16 cellular contexts compared by ENCODE assay signal in genomic region chr20:43939762-43940121, GRCh38. TPM values are rescaled to one million over a fixed set of nuclear protein-coding genes. Genes with fewer than 3 reads are reported as not detected.
DNase-seq lines count a peak whose midpoint lies in the region; ATAC-seq and TF ChIP-seq lines count a peak whose summit lies in the region.
"Had no signal": no experiment of that assay in that cellular context is flagged by ENCODE, and none has a peak within 500 bp of the region (broad histone marks: within the 10 kb centered on the region; RNA-seq: fewer than 3 reads in every experiment).

No MANE protein-coding gene starts in this region.

- no peaks in the 10 kb centered on the region for H3K36me3 ChIP-seq in OCI-LY1 (ENCODE audit: insufficient read depth, low read length)
- H3K36me3 ChIP-seq in brain microvascular endothelial cell (replicated peaks): no peaks in the 10 kb centered on the region
- H3K36me3 ChIP-seq: upper lobe of left lung had no signal

- no peak overlapping the region; the same call in 1 of the 2 replicates for H3K9ac ChIP-seq in OCI-LY1 (ENCODE audit: low read length)

- no peak overlapping the region for H3K4me3 Mint-ChIP-seq in Calu3 (ENCODE audit: low read depth, unreplicated experiment)
- no peak overlapping the region for H3K4me3 Mint-ChIP-seq in effector memory CD8-positive, alpha-beta T cell
- H3K4me3 Mint-ChIP-seq: stimulated activated memory B cell treated with anti-CD40 and anti-IgM and Interleukin-4, amounts not matched to agents 10 μg/mL and 1 μg/mL and 100 μg/mL, for 72 hours had no signal

- H3K27me3 ChIP-seq in OCI-LY1 (ENCODE audit: insufficient read depth, low read length) (peaks cover 6% of the 10 kb centered on the region; the same call in 1 of the 2 replicates), brain microvascular endothelial cell (replicated peaks) (no peaks in the 10 kb centered on the region)
- H3K27me3 ChIP-seq: upper lobe of left lung had no signal

- H3K27ac Mint-ChIP-seq in Calu3 (ENCODE audit: unreplicated experiment): peak overlapping the region; percentile 27
- H3K27ac Mint-ChIP-seq in effector memory CD8-positive, alpha-beta T cell: no peak overlapping the region
- H3K27ac Mint-ChIP-seq: activated naive CD4-positive, alpha-beta T cell treated with anti-CD3 and anti-CD28 coated beads, Interleukin-2, amount 50 U/mL, for 72 hours; stimulated activated memory B cell treated with anti-CD40 and anti-IgM and Interleukin-4, amounts not matched to agents 10 μg/mL and 1 μg/mL and 100 μg/mL, for 72 hours had no signal

- H3K4me3 ChIP-seq in OCI-LY1 (ENCODE audit: low read depth, low read length, poor library complexity, severe bottlenecking) (no peak overlapping the region), brain microvascular endothelial cell (ENCODE audit: low read depth, low read length) (no peak overlapping the region)
- H3K4me3 ChIP-seq: K562, upper lobe of left lung had no signal

- in situ Hi-C loops in brain microvascular endothelial cell (cut with HindIII; ENCODE audit: low pct_ligation_motif_present, low sequenced_read_pairs): no loop called here

- peak overlapping the region; percentile 73 for H3K27ac ChIP-seq in OCI-LY1 (ENCODE audit: low read depth, low read length, poor library complexity, severe bottlenecking)
- H3K27ac ChIP-seq in brain microvascular endothelial cell: peak overlapping the region; percentile 63

- no peak for TF ChIP-seq CTCF in Calu3 (IDR thresholded peaks at IDR 0.05; ENCODE audit: unreplicated experiment)
- TF ChIP-seq CTCF in OCI-LY1 (IDR thresholded peaks at IDR 0.05; ENCODE audit: low read length): no peak
- no peak for TF ChIP-seq CTCF in brain microvascular endothelial cell (IDR thresholded peaks at IDR 0.05; ENCODE audit: low read depth, low read length, missing control alignments)
- TF ChIP-seq CTCF in omental fat pad (IDR thresholded peaks at IDR 0.05): no peak

- DNase-seq in Calu3 (no peak), brain microvascular endothelial cell (no peak), omental fat pad (ENCODE audit: low spot score) (no peak), hypothalamus (lab: John Stamatoyannopoulos, UW) (no peak), DMS79 (lab: John Stamatoyannopoulos, UW) (no peak)
- DNase-seq in effector memory CD8-positive, alpha-beta T cell: no peak
- DNase-seq: activated CD4-positive, CD25-positive, alpha-beta regulatory T cell treated with anti-CD3 and anti-CD28 coated beads, Interleukin-2, amount 50 U/mL, for 72 hours; caudate nucleus; mesendoderm had no signal

- CTCF ChIA-PET in Calu3 (lab: Charles Lee): no interaction called here

- H3K4me2 ChIP-seq in OCI-LY1 (ENCODE audit: low read length): peak overlapping the region; percentile 11; the same call in 1 of the 2 replicates

- peaks cover 49% of the 10 kb centered on the region for H3K4me1 ChIP-seq in OCI-LY1 (ENCODE audit: insufficient read depth, low read length, severe bottlenecking)

- H3K79me2 ChIP-seq in OCI-LY1 (ENCODE audit: insufficient read depth, low read length): no peaks in the 10 kb centered on the region

- H3K9me3 Mint-ChIP-seq in Calu3 (ENCODE audit: low read depth, unreplicated experiment): no peaks in the 10 kb centered on the region
- H3K9me3 Mint-ChIP-seq in effector memory CD8-positive, alpha-beta T cell: no peaks in the 10 kb centered on the region
- H3K9me3 Mint-ChIP-seq: activated naive CD4-positive, alpha-beta T cell treated with anti-CD3 and anti-CD28 coated beads, Interleukin-2, amount 50 U/mL, for 72 hours; stimulated activated memory B cell treated with anti-CD40 and anti-IgM and Interleukin-4, amounts not matched to agents 10 μg/mL and 1 μg/mL and 100 μg/mL, for 72 hours had no signal

- no peaks in the 10 kb centered on the region for H4K20me1 ChIP-seq in OCI-LY1 (ENCODE audit: insufficient read depth, low read length)

- H3K36me3 Mint-ChIP-seq in Calu3 (ENCODE audit: insufficient read depth, unreplicated experiment): peaks cover 5% of the 10 kb centered on the region
- H3K36me3 Mint-ChIP-seq in effector memory CD8-positive, alpha-beta T cell (ENCODE audit: insufficient read depth): peaks cover 3% of the 10 kb centered on the region
- H3K36me3 Mint-ChIP-seq: activated naive CD4-positive, alpha-beta T cell treated with anti-CD3 and anti-CD28 coated beads, Interleukin-2, amount 50 U/mL, for 72 hours; stimulated activated memory B cell treated with anti-CD40 and anti-IgM and Interleukin-4, amounts not matched to agents 10 μg/mL and 1 μg/mL and 100 μg/mL, for 72 hours had no signal

- no peaks in the 10 kb centered on the region for H3F3A ChIP-seq in OCI-LY1 (ENCODE audit: insufficient read depth, low read length)

- ATAC-seq in omental fat pad (ENCODE audit: low FRiP score) (peak; percentile 16), HG03565 (IDR thresholded peaks at IDR 0.05; ENCODE audit: unreplicated experiment) (no peak)
- no peak for ATAC-seq in effector memory CD8-positive, alpha-beta T cell (replicated peaks)
- ATAC-seq: activated naive CD4-positive, alpha-beta T cell treated with anti-CD3 and anti-CD28 coated beads, Interleukin-2, amount 50 U/mL, for 72 hours; K562; stimulated activated memory B cell treated with anti-CD40 and anti-IgM and Interleukin-4, amounts not matched to agents 10 μg/mL and 1 μg/mL and 100 μg/mL, for 72 hours had no signal

- H3K9me2 ChIP-seq in OCI-LY1 (ENCODE audit: low read depth, low read length): no peaks in the 10 kb centered on the region

- no peak overlapping the region for H2AFZ ChIP-seq in OCI-LY1 (ENCODE audit: low read length)

- intact Hi-C loops in Calu3 (cut with micrococcal nuclease; ENCODE audit: unreplicated experiment): no loop called here

- H3K9me3 ChIP-seq in OCI-LY1 (ENCODE audit: low read length): no peaks in the 10 kb centered on the region
- H3K9me3 ChIP-seq: upper lobe of left lung had no signal

- no TSS peak for BruUV-seq in Calu3 (replicated peaks; lab: Mats Ljungman, UMichigan)

- H3K27me3 Mint-ChIP-seq in Calu3 (ENCODE audit: unreplicated experiment): peaks cover 21% of the 10 kb centered on the region
- peaks cover 6 to 44% of the 10 kb centered on the region in 2 donors for H3K27me3 Mint-ChIP-seq in effector memory CD8-positive, alpha-beta T cell
- H3K27me3 Mint-ChIP-seq: stimulated activated memory B cell treated with anti-CD40 and anti-IgM and Interleukin-4, amounts not matched to agents 10 μg/mL and 1 μg/mL and 100 μg/mL, for 72 hours had no signal

- peaks cover 35% of the 10 kb centered on the region for H3K4me1 Mint-ChIP-seq in Calu3 (ENCODE audit: low read depth, unreplicated experiment)
- peaks cover 47 to 49% of the 10 kb centered on the region in 2 donors for H3K4me1 Mint-ChIP-seq in effector memory CD8-positive, alpha-beta T cell (ENCODE audit: low read depth in 2 of 2)

RNA-seq across cellular contexts. Expression of gene TOX2, which starts 25.1 kb away (rescaled TPM):
- not detected in 2 replicates for total RNA-seq in Calu3 (2022)
- 1 to 10 TPM in 2 of 4 donors, under 1 TPM in 2; 0.44 to 7.1 (median 1.0) TPM for total RNA-seq in omental fat pad
- total RNA-seq: K562, skeletal muscle tissue had no signal
